13 cellular contexts compared by ENCODE assay signal in genomic region chr7:144019457-144019856, GRCh38. TPM values are rescaled to one million over a fixed set of nuclear protein-coding genes. Genes with fewer than 3 reads are reported as not detected.
DNase-seq lines count a peak whose midpoint lies in the region; ATAC-seq, FAIRE-seq and TF ChIP-seq lines count a peak whose summit lies in the region.
"Had no signal": no experiment of that assay in that cellular context is flagged by ENCODE, and none has a peak within 500 bp of the region (broad histone marks: within the 10 kb centered on the region; RNA-seq: fewer than 3 reads in every experiment).

No MANE protein-coding gene starts in this region.

- no peak for FAIRE-seq in urothelium cell line (lab: Jason Lieb, UNC)
- FAIRE-seq: GM12892 had no signal

- H3K4me1 ChIP-seq in breast epithelium (no peaks in the 10 kb centered on the region), hepatocyte (ENCODE audit: insufficient read depth) (peaks cover 12% of the 10 kb centered on the region)
- H3K4me1 ChIP-seq: esophagus squamous epithelium had no signal

- in situ Hi-C loops in astrocyte of the spinal cord (cut with HindIII; ENCODE audit: low sequenced_read_pairs): no loop called here

- WGBS in hepatocyte (ENCODE audit: low lambda C conversion rate, missing lambda C conversion rate): 11% methylated on average over 2 of the region's 2 CpGs

- no peaks in the 10 kb centered on the region for H3K27me3 ChIP-seq in breast epithelium
- H3K27me3 ChIP-seq in hepatocyte: no peaks in the 10 kb centered on the region
- H3K27me3 ChIP-seq: esophagus squamous epithelium had no signal

- CTCF ChIA-PET in MCF 10A (lab: Yijun Ruan, JAX): interaction anchor here (0.7 to 1.2 kb wide), 2 partner anchors 34 to 126 kb away, joined by 3 read pairs; no protein-coding TSS in a partner anchor

- H4K20me1 ChIP-seq in hepatocyte (ENCODE audit: insufficient read depth, poor library complexity, severe bottlenecking): no peaks in the 10 kb centered on the region

- H2AFZ ChIP-seq in hepatocyte: no peak overlapping the region

- TF ChIP-seq CTCF in MCF 10A (IDR thresholded peaks at IDR 0.05; ENCODE audit: unreplicated experiment) (no peak), breast epithelium (IDR thresholded peaks at IDR 0.05) (no peak), astrocyte of the spinal cord (IDR thresholded peaks at IDR 0.05; ENCODE audit: low read depth, low read length) (no peak), hepatocyte (IDR thresholded peaks at IDR 0.05; ENCODE audit: poor library complexity) (no peak), GM10266 (IDR thresholded peaks at IDR 0.05; ENCODE audit: control insufficient read depth, insufficient read depth, low read depth, missing control alignments) (no peak)

- no peak for TF ChIP-seq POLR2A in breast epithelium (IDR thresholded peaks at IDR 0.05)

- BruUV-seq in MCF 10A (replicated peaks; lab: Mats Ljungman, UMichigan): no TSS peak

- DNase-seq in MCF 10A (ENCODE audit: unreplicated experiment) (peak; percentile 54), breast epithelium (ENCODE audit: low spot score in 2 of 2) (no peak), astrocyte of the spinal cord (ENCODE audit: low read depth, low spot score) (peak; percentile 88), hepatocyte (ENCODE audit: low spot score) (peak; percentile 62), urothelium cell line (ENCODE audit: low spot score) (peak; percentile 4), GM10266 (ENCODE audit: extremely low spot score) (no peak)
- no peak for DNase-seq in activated CD4-positive, alpha-beta T cell treated with anti-CD3 and anti-CD28 coated beads, Interleukin-2, amount 50 U/mL, for 1 hour
- DNase-seq: esophagus squamous epithelium, NCI-H446 had no signal

- no peaks in the 10 kb centered on the region for H3K36me3 ChIP-seq in breast epithelium
- H3K36me3 ChIP-seq in hepatocyte (replicated peaks; ENCODE audit: insufficient read depth, low read depth): no peaks in the 10 kb centered on the region
- H3K36me3 ChIP-seq: esophagus squamous epithelium had no signal

- intact Hi-C loops in MCF 10A (cut with micrococcal nuclease): loop anchor here (2.0 kb wide), 1 partner anchor 119 kb away; no protein-coding TSS in a partner anchor
- intact Hi-C loops in breast epithelium (cut with DNase I; ENCODE audit: low total_unique reads): no loop called here

- H3K9me2 ChIP-seq in hepatocyte (replicated peaks; ENCODE audit: insufficient read depth): no peaks in the 10 kb centered on the region

- no peak overlapping the region for H3K4me3 Mint-ChIP-seq in MCF 10A (ENCODE audit: unreplicated experiment)

- no peak overlapping the region for H3K4me2 ChIP-seq in hepatocyte

- POLR2A ChIA-PET in MCF 10A (lab: Yijun Ruan, JAX): no interaction called here

- no peaks in the 10 kb centered on the region for H3K36me3 Mint-ChIP-seq in MCF 10A (ENCODE audit: insufficient read depth, unreplicated experiment)

- H3K27me3 Mint-ChIP-seq in MCF 10A (ENCODE audit: insufficient read depth, unreplicated experiment): no peaks in the 10 kb centered on the region

- no peaks in the 10 kb centered on the region for H3K79me2 ChIP-seq in hepatocyte

- H3K9me3 ChIP-seq in breast epithelium (no peaks in the 10 kb centered on the region), hepatocyte (ENCODE audit: low read depth) (no peaks in the 10 kb centered on the region)
- H3K9me3 ChIP-seq: esophagus squamous epithelium had no signal

- H3K4me1 Mint-ChIP-seq in MCF 10A (ENCODE audit: insufficient read depth, unreplicated experiment): no peaks in the 10 kb centered on the region

- no peak overlapping the region for H3K27ac Mint-ChIP-seq in MCF 10A (ENCODE audit: low read depth, unreplicated experiment)
- H3K27ac Mint-ChIP-seq: activated T-helper 2 cell treated with anti-CD3 and anti-CD28 coated beads, Interferon-gamma antibody, Interleukin-2, Interleukin-4, amounts not matched to agents 10 μg/mL and 5 μg/mL and 100 μg/mL, durations not matched to agents 14 hours and 24 hours and 36 hours had no signal

- H3K27ac ChIP-seq in breast epithelium (no peak overlapping the region), hepatocyte (peak overlapping the region; percentile 64)
- H3K27ac ChIP-seq: esophagus squamous epithelium had no signal

- no peaks in the 10 kb centered on the region for H3K9me3 Mint-ChIP-seq in MCF 10A (ENCODE audit: unreplicated experiment)
- H3K9me3 Mint-ChIP-seq: activated T-helper 2 cell treated with anti-CD3 and anti-CD28 coated beads, Interferon-gamma antibody, Interleukin-2, Interleukin-4, amounts not matched to agents 10 μg/mL and 5 μg/mL and 100 μg/mL, durations not matched to agents 14 hours and 24 hours and 36 hours had no signal

- H3K4me3 ChIP-seq in breast epithelium (no peak overlapping the region), astrocyte of the spinal cord (ENCODE audit: low read depth, low read length) (no peak overlapping the region), hepatocyte (no peak overlapping the region)
- H3K4me3 ChIP-seq: esophagus squamous epithelium had no signal

- ATAC-seq in GM21619 (IDR thresholded peaks at IDR 0.05; ENCODE audit: unreplicated experiment): no peak

RNA-seq across cellular contexts. Expression of gene OR6B1, which starts 19.3 kb away (rescaled TPM):
- not detected in 2 replicates for total RNA-seq in MCF 10A (2022)
- total RNA-seq in breast epithelium: not detected
- total RNA-seq in hepatocyte: not detected in 2 replicates
- 0.28 TPM in 1 of 2 replicates, not detected in the other for polyA plus RNA-seq in hepatocyte
- total RNA-seq: activated T-helper 2 cell treated with anti-CD3 and anti-CD28 coated beads, Interferon-gamma antibody, Interleukin-2, Interleukin-4, amounts not matched to agents 10 μg/mL and 5 μg/mL and 100 μg/mL, durations not matched to agents 14 hours and 24 hours and 36 hours; esophagus squamous epithelium had no signal
- polyA plus RNA-seq: neural cell had no signal

RNA-seq across cellular contexts. Expression of gene OR2A5, which starts 29.3 kb away (rescaled TPM):
- total RNA-seq in MCF 10A (2022) (not detected in 2 replicates), breast epithelium (not detected), hepatocyte (0.44 and 0.77 TPM in 2 replicates)
- 0.09 and 0.10 TPM in 2 replicates for polyA plus RNA-seq in hepatocyte
- total RNA-seq: activated T-helper 2 cell treated with anti-CD3 and anti-CD28 coated beads, Interferon-gamma antibody, Interleukin-2, Interleukin-4, amounts not matched to agents 10 μg/mL and 5 μg/mL and 100 μg/mL, durations not matched to agents 14 hours and 24 hours and 36 hours; esophagus squamous epithelium had no signal
- polyA plus RNA-seq: neural cell had no signal

RNA-seq across cellular contexts. Expression of gene OR2A25, which starts 50.2 kb away (rescaled TPM):
- total RNA-seq in MCF 10A (2022) (not detected in 2 replicates), breast epithelium (not detected), hepatocyte (0.40 TPM in 1 of 2 replicates, not detected in the other)
- polyA plus RNA-seq in hepatocyte: not detected in 2 replicates
- total RNA-seq: activated T-helper 2 cell treated with anti-CD3 and anti-CD28 coated beads, Interferon-gamma antibody, Interleukin-2, Interleukin-4, amounts not matched to agents 10 μg/mL and 5 μg/mL and 100 μg/mL, durations not matched to agents 14 hours and 24 hours and 36 hours; esophagus squamous epithelium had no signal
- polyA plus RNA-seq: neural cell had no signal

Comparison
In these comparisons a context has a peak if more than half of its experiments do, and no peak if none do; other contexts are left out.
1. DNase-seq: peak in MCF 10A (single experiment), astrocyte of the spinal cord (single experiment), hepatocyte (single experiment) and urothelium cell line (single experiment); none in breast epithelium (0 of 2), activated CD4-positive, alpha-beta T cell treated with anti-CD3 and anti-CD28 coated beads, Interleukin-2, amount 50 U/mL, for 1 hour (single experiment) and GM10266 (single experiment).